ENCODE assay signal across 17 cellular contexts in genomic region chr18:62509779-62510178, GRCh38. TPM values are rescaled to one million over a fixed set of nuclear protein-coding genes. Genes with fewer than 3 reads are reported as not detected.
DNase-seq lines count a peak whose midpoint lies in the region; ATAC-seq and TF ChIP-seq lines count a peak whose summit lies in the region.
"Had no signal": no experiment of that assay in that cellular context is flagged by ENCODE, and none has a peak within 500 bp of the region (broad histone marks: within the 10 kb centered on the region; RNA-seq: fewer than 3 reads in every experiment).

No MANE protein-coding gene starts in this region.

- peak overlapping the region; percentile 46 to 61 (median 49) for H3K27ac ChIP-seq in right lobe of liver
- H3K27ac ChIP-seq: BLaER1, C4-2B had no signal

- 15% methylated on average over 1 of the region's 1 CpG for WGBS in right lobe of liver (ENCODE audit: insufficient coverage, low coverage, low lambda C conversion rate, missing lambda C conversion rate)

- POLR2A ChIA-PET in WTC11 (lab: Charles Lee) (no interaction called here), Caco-2 (lab: Charles Lee) (no interaction called here)

- H3K4me3 Mint-ChIP-seq in WTC11 (no peak overlapping the region), Caco-2 (ENCODE audit: unreplicated experiment) (no peak overlapping the region)
- H3K4me3 Mint-ChIP-seq: B cell; CD4-positive, CD25-positive, alpha-beta regulatory T cell; CD8-positive, alpha-beta T cell; HFFc6 had no signal

- TF ChIP-seq CTCF in WTC11 (IDR thresholded peaks at IDR 0.05), result no peak
- no peak for TF ChIP-seq CTCF in right lobe of liver (IDR thresholded peaks at IDR 0.05)
- no peak for TF ChIP-seq CTCF in Caco-2 (IDR thresholded peaks at IDR 0.05; ENCODE audit: insufficient read depth in 1 of 2, low read depth in 1 of 2, low read length in 1 of 2, severe bottlenecking in 1 of 2, unreplicated experiment in 1 of 2)

- no peak overlapping the region for H3K27ac Mint-ChIP-seq in WTC11
- no peak overlapping the region for H3K27ac Mint-ChIP-seq in Caco-2 (ENCODE audit: unreplicated experiment)
- H3K27ac Mint-ChIP-seq: B cell; CD4-positive, CD25-positive, alpha-beta regulatory T cell; CD8-positive, alpha-beta T cell; HFFc6 had no signal

- H3K4me1 ChIP-seq in right lobe of liver (peaks cover 0 to 34% (median 10%) of the 10 kb centered on the region in 4 donors), Caco-2 (no peaks in the 10 kb centered on the region)

- no TSS peak for BruUV-seq in Caco-2 (replicated peaks; lab: Mats Ljungman, UMichigan)

- H3K27me3 ChIP-seq in right lobe of liver (no peaks in the 10 kb centered on the region), Caco-2 (replicated peaks; ENCODE audit: control insufficient read depth, insufficient read depth, low read length) (no peaks in the 10 kb centered on the region)
- H3K27me3 ChIP-seq: BLaER1 had no signal

- CTCF ChIA-PET in WTC11 (lab: Charles Lee), result no interaction called here
- CTCF ChIA-PET in Caco-2 (lab: Charles Lee), result no interaction called here

- intact Hi-C loops in right lobe of liver (cut with DNase I) (loop anchor here in 1 of 2 donors (10.0 kb wide), 1 partner anchor 55 kb away; no protein-coding TSS in a partner anchor), Caco-2 (cut with micrococcal nuclease; ENCODE audit: unreplicated experiment) (no loop called here)

- H3K4me3 ChIP-seq in right lobe of liver, result peak overlapping the region in 1 of 3 donors; percentile 7
- H3K4me3 ChIP-seq in Caco-2 (ENCODE audit: low read depth, low read length), result no peak overlapping the region
- H3K4me3 ChIP-seq: BLaER1, HAP-1 had no signal

- ATAC-seq in WTC11 (no peak), left lobe of liver (peak; percentile 72), right lobe of liver (peak; percentile 78 to 84 (median 80)), GM21528 (IDR thresholded peaks at IDR 0.05; ENCODE audit: low FRiP score, unreplicated experiment) (no peak)
- ATAC-seq: CD8-positive, alpha-beta T cell had no signal

- no peak for DNase-seq in WTC11 (ENCODE audit: low spot score)
- DNase-seq in left lobe of liver (ENCODE audit: low spot score), result no peak
- DNase-seq in right lobe of liver, result no peak
- DNase-seq in Caco-2, result no peak
- no peak for DNase-seq in NCI-H524 (lab: John Stamatoyannopoulos, UW)
- DNase-seq in AG08395 (ENCODE audit: low spot score), result no peak
- DNase-seq: CD4-positive, CD25-positive, alpha-beta regulatory T cell; CD8-positive, alpha-beta T cell; DMS153; DND-41; GOT3; HFFc6 had no signal

- H3K27me3 Mint-ChIP-seq in WTC11 (ENCODE audit: low read depth) (no peaks in the 10 kb centered on the region), Caco-2 (ENCODE audit: insufficient read depth, unreplicated experiment) (no peaks in the 10 kb centered on the region)
- H3K27me3 Mint-ChIP-seq: B cell had no signal

- peaks cover 16% of the 10 kb centered on the region for H3K36me3 Mint-ChIP-seq in WTC11
- H3K36me3 Mint-ChIP-seq in Caco-2 (ENCODE audit: insufficient read depth, unreplicated experiment), result no peaks in the 10 kb centered on the region

- H3K9me3 Mint-ChIP-seq in WTC11, result peaks cover 32% of the 10 kb centered on the region
- H3K9me3 Mint-ChIP-seq in Caco-2 (ENCODE audit: unreplicated experiment), result peaks cover 15% of the 10 kb centered on the region

- no peak for TF ChIP-seq POLR2A in right lobe of liver (IDR thresholded peaks at IDR 0.05)

- H3K4me1 Mint-ChIP-seq in WTC11 (0 out of 2 replicates have a peak, but pooled peaks cover 2% of the 10 kb centered on the region), Caco-2 (ENCODE audit: low read depth, unreplicated experiment) (no peaks in the 10 kb centered on the region)

- H3K9me3 ChIP-seq in right lobe of liver (peaks cover 0 to 8% (median 0%) of the 10 kb centered on the region in 4 donors), Caco-2 (no peaks in the 10 kb centered on the region)
- H3K9me3 ChIP-seq: HAP-1 had no signal

- H3K36me3 ChIP-seq in right lobe of liver (no peaks in the 10 kb centered on the region), Caco-2 (ENCODE audit: control insufficient read depth, insufficient read depth, low read length) (no peaks in the 10 kb centered on the region)
- H3K36me3 ChIP-seq: BLaER1, HAP-1 had no signal

TF ChIP-seq in WTC11, 78 proteins besides CTCF, POLR2A, EP300 and RAD21:
- TF ChIP-seq GABPB1 (CRISPR knock-in tag; IDR thresholded peaks at IDR 0.05), result 0 out of 2 replicates have a peak, but pooled peaks have one; percentile 40
- no peak for TF ChIP-seq FOXJ3 (CRISPR knock-in tag; IDR thresholded peaks at IDR 0.05; ENCODE audit: borderline replicate concordance)

RNA-seq across cellular contexts. Expression of gene ZCCHC2, which starts 13.0 kb away (rescaled TPM):
- total RNA-seq in WTC11 (2021), result 15.9 to 18.8 TPM (median 16.7 TPM) in 3 replicates
- 23.9 TPM for total RNA-seq in left lobe of liver
- total RNA-seq in right lobe of liver, result 10 to 100 TPM; 18.9 to 26.6 (median 23.5) TPM
- total RNA-seq in Caco-2 (2022), result 6.9 and 8.9 TPM in 2 replicates

Comparison
In these comparisons a context has a peak if more than half of its experiments do, and no peak if none do; other contexts are left out.
1. ATAC-seq: peak in left lobe of liver (single experiment) and right lobe of liver (4 of 4); none in WTC11 (single experiment) and GM21528 (single experiment).